In genomic region chr6:111972714-111973678, GRCh38 we compare ENCODE assay signal across 8 cellular contexts.
DNase-seq lines count a peak whose midpoint lies in the region; ATAC-seq and TF ChIP-seq lines count a peak whose summit lies in the region.

No MANE protein-coding gene starts in this region.

- H3K27me3 ChIP-seq in BLaER1 (no peaks in the 10 kb centered on the region), PC-3 (ENCODE audit: low read length) (no peaks in the 10 kb centered on the region)

- no peaks in the 10 kb centered on the region for H3K27me3 Mint-ChIP-seq in activated T-helper 17 cell treated with anti-CD3 and anti-CD28 coated beads, Interleukin-2, amount 50 U/mL, for 72 hours

- H3K27ac ChIP-seq in BLaER1, result no peak overlapping the region
- H3K27ac ChIP-seq in PC-3 (ENCODE audit: low read length), result peak overlapping the region; percentile 48

- DNase-seq in PC-3, result peak; percentile 50
- DNase-seq in glomerular visceral epithelial cell (ENCODE audit: extremely low spot score), result peak; percentile 81
- DNase-seq in smooth muscle cell of the brain vasculature (ENCODE audit: low read depth, low spot score), result peak; percentile 65
- no peak for DNase-seq in OCI-M2 (lab: John Stamatoyannopoulos, UW; ENCODE audit: unreplicated experiment)
- no peak for DNase-seq in ureter (ENCODE audit: low spot score)

- peak overlapping the region; percentile 53 for H3K4me2 ChIP-seq in BLaER1
- peak overlapping the region; percentile 82 for H3K4me2 ChIP-seq in PC-3 (ENCODE audit: low read length)

- no peaks in the 10 kb centered on the region for H3K36me3 ChIP-seq in BLaER1
- no peaks in the 10 kb centered on the region for H3K36me3 ChIP-seq in PC-3 (ENCODE audit: low read depth, low read length)

- H2AFZ ChIP-seq in PC-3 (ENCODE audit: low read length), result peak overlapping the region; percentile 93

- H3K79me2 ChIP-seq in PC-3 (ENCODE audit: low read length), result no peaks in the 10 kb centered on the region

- CTCF ChIA-PET in PC-3 (lab: Charles Lee), result interaction anchor here (0.8 kb wide), 1 partner anchor 251 kb away, joined by 3 read pairs; no protein-coding TSS in a partner anchor

- ATAC-seq in PC-3, result peak; percentile 75
- ATAC-seq in activated T-helper 17 cell treated with anti-CD3 and anti-CD28 coated beads, Interleukin-2, amount 50 U/mL, for 72 hours (replicated peaks), result peak; percentile 86
- no peak for ATAC-seq in GM19035 (IDR thresholded peaks at IDR 0.05; ENCODE audit: unreplicated experiment)

- H3K4me3 ChIP-seq in BLaER1 (no peak overlapping the region), PC-3 (ENCODE audit: low read length) (peak overlapping the region; percentile 52; the same call in 1 of the 2 replicates)

- H4K20me1 ChIP-seq in BLaER1 (no peaks in the 10 kb centered on the region), PC-3 (ENCODE audit: low read length) (no peaks in the 10 kb centered on the region)

- intact Hi-C loops in PC-3 (cut with micrococcal nuclease), result loop anchor here (5.0 kb wide), 1 partner anchor 46 kb away; no protein-coding TSS in a partner anchor

- H3F3A ChIP-seq in PC-3 (ENCODE audit: low read length, unreplicated experiment), result no peaks in the 10 kb centered on the region

- POLR2A ChIA-PET in PC-3 (lab: Charles Lee; ENCODE audit: unreplicated experiment), result interaction anchor here (0.6 kb wide), 1 partner anchor 17 kb away, joined by 6 read pairs; no protein-coding TSS in a partner anchor

- peaks cover 47% of the 10 kb centered on the region for H3K4me1 ChIP-seq in BLaER1
- H3K4me1 ChIP-seq in PC-3 (ENCODE audit: insufficient read depth, low read length), result peaks cover 14% of the 10 kb centered on the region

- H3K9me2 ChIP-seq in PC-3 (replicated peaks; ENCODE audit: low read length), result no peaks in the 10 kb centered on the region

- peak overlapping the region; percentile 64 for H3K4me3 Mint-ChIP-seq in activated T-helper 17 cell treated with anti-CD3 and anti-CD28 coated beads, Interleukin-2, amount 50 U/mL, for 72 hours

- no peak for TF ChIP-seq CTCF in PC-3 (conservative IDR thresholded peaks at IDR 0.05; ENCODE audit: low read depth, low read length)

- peak overlapping the region; percentile 89 for H3K27ac Mint-ChIP-seq in activated T-helper 17 cell treated with anti-CD3 and anti-CD28 coated beads, Interleukin-2, amount 50 U/mL, for 72 hours

- no TSS peak for BruUV-seq in PC-3 (replicated peaks; lab: Mats Ljungman, UMichigan)

- peaks cover 44% of the 10 kb centered on the region for H3K4me1 Mint-ChIP-seq in activated T-helper 17 cell treated with anti-CD3 and anti-CD28 coated beads, Interleukin-2, amount 50 U/mL, for 72 hours

- H3K36me3 Mint-ChIP-seq in activated T-helper 17 cell treated with anti-CD3 and anti-CD28 coated beads, Interleukin-2, amount 50 U/mL, for 72 hours (ENCODE audit: low read depth), result no peaks in the 10 kb centered on the region

- H3K9me3 Mint-ChIP-seq in activated T-helper 17 cell treated with anti-CD3 and anti-CD28 coated beads, Interleukin-2, amount 50 U/mL, for 72 hours, result peaks cover 4% of the 10 kb centered on the region

- H3K9me3 ChIP-seq in BLaER1, result no peaks in the 10 kb centered on the region; the same call in 1 of the 2 replicates
- no peaks in the 10 kb centered on the region for H3K9me3 ChIP-seq in PC-3 (ENCODE audit: low read length)

- H3K9ac ChIP-seq in BLaER1 (no peak overlapping the region), PC-3 (ENCODE audit: low read length) (no peak overlapping the region; the same call in 1 of the 2 replicates)

Comparison
In these comparisons a context has a peak if more than half of its experiments do, and no peak if none do; other contexts are left out.
1. DNase-seq: peak in PC-3 (single experiment), glomerular visceral epithelial cell (single experiment) and smooth muscle cell of the brain vasculature (single experiment); none in OCI-M2 (single experiment) and ureter (single experiment).